ENCODE assay signal across 24 cellular contexts in the genomic region with DNA sequence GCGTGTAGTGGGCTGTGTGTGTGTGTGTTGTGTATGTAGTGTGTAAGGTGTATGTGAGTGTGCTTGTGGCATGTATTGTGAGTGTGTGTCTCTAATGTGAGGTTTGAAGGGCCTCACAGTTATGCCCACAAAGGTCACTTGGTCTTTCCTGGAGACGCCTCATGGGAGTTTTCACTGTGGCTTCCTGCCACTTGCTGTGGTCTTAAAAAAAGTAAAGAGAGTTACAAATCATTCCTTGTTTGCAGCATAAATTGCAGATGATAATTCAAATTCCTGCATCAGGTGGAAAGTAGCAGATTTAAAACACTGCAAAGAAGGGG.
"Had no signal": no experiment of that assay in that cellular context is flagged by ENCODE, and none has a peak within 500 bp of the region (broad histone marks: within the 10 kb centered on the region; RNA-seq: fewer than 3 reads in every experiment).

No MANE protein-coding gene starts in this region.

- H3K4me3 ChIP-seq: cardiac muscle cell had no signal

- H3K36me3 Mint-ChIP-seq: activated naive CD4-positive, alpha-beta T cell treated with anti-CD3 and anti-CD28 coated beads, Interleukin-2, amount 50 U/mL, for 72 hours had no signal

- H3K27me3 ChIP-seq: brain microvascular endothelial cell, cardiac muscle cell had no signal

- H3K27ac Mint-ChIP-seq: activated B cell treated with CpG ODN at 0.5 μM for 24 hours; activated CD4-positive, alpha-beta T cell treated with anti-CD3 and anti-CD28 coated beads, Interleukin-2, amount 10 ng/mL, durations not matched to agents 24 days and 14 days; activated naive CD4-positive, alpha-beta T cell treated with anti-CD3 and anti-CD28 coated beads, Interleukin-2, amount 50 U/mL, for 72 hours; T-helper 17 cell had no signal

- H3K27ac ChIP-seq: brain microvascular endothelial cell, cardiac muscle cell had no signal

- H3K36me3 ChIP-seq: brain microvascular endothelial cell, cardiac muscle cell had no signal

- FAIRE-seq: RCC 7860, TTC549 had no signal

- H3K4me3 Mint-ChIP-seq: activated B cell treated with CpG ODN at 0.5 μM for 24 hours; activated CD4-positive, alpha-beta T cell treated with anti-CD3 and anti-CD28 coated beads, Interleukin-2, amount 10 ng/mL, durations not matched to agents 24 days and 14 days; T-helper 17 cell had no signal

- H3K9me3 Mint-ChIP-seq: activated B cell treated with CpG ODN at 0.5 μM for 24 hours; activated CD4-positive, alpha-beta T cell treated with anti-CD3 and anti-CD28 coated beads, Interleukin-2, amount 10 ng/mL, durations not matched to agents 24 days and 14 days; activated naive CD4-positive, alpha-beta T cell treated with anti-CD3 and anti-CD28 coated beads, Interleukin-2, amount 50 U/mL, for 72 hours had no signal

- H3K4me1 Mint-ChIP-seq: activated B cell treated with CpG ODN at 0.5 μM for 24 hours had no signal

- DNase-seq: activated B cell treated with CpG ODN at 0.5 μM for 24 hours; activated CD4-positive, alpha-beta T cell treated with anti-CD3 and anti-CD28 coated beads for 1 hour; activated CD4-positive, alpha-beta T cell treated with anti-CD3 and anti-CD28 coated beads, Interleukin-2, amount 10 ng/mL, durations not matched to agents 24 days and 14 days; activated CD4-positive, alpha-beta T cell treated with anti-CD3 and anti-CD28 coated beads, Interleukin-2, amount 50 U/mL, for 48 hours; activated CD8-positive, alpha-beta memory T cell treated with anti-CD3 and anti-CD28 coated beads, Interleukin-2, amount 50 U/mL, for 48 hours; activated effector memory CD4-positive, alpha-beta T cell treated with anti-CD3 and anti-CD28 coated beads, Interleukin-2, amount 50 U/mL, for 16 hours; activated naive CD4-positive, alpha-beta T cell treated with Interleukin-2 at 50 U/mL for 16 hours; activated T-cell treated with anti-CD3 and anti-CD28 coated beads, Interleukin-2, amount 50 U/mL, for 1 hour; brain microvascular endothelial cell; Kasumi-1; KBM-7; NCI-H1092 treated with DMSO at 0.1 percent for 48 hours; NCI-H1436; NCI-H1694 treated with DMSO at 0.1 percent for 48 hours; NCI-H2029 treated with DMSO at 0.1 percent for 48 hours; NCI-H446; NCI-H524; SHP77; T-helper 17 cell; T-helper 9 cell had no signal

- ATAC-seq: activated naive CD4-positive, alpha-beta T cell treated with anti-CD3 and anti-CD28 coated beads, Interleukin-2, amount 50 U/mL, for 72 hours; T-helper 17 cell had no signal
